Comparison of ENCODE assay signal across 1 cellular context in the genomic region with DNA sequence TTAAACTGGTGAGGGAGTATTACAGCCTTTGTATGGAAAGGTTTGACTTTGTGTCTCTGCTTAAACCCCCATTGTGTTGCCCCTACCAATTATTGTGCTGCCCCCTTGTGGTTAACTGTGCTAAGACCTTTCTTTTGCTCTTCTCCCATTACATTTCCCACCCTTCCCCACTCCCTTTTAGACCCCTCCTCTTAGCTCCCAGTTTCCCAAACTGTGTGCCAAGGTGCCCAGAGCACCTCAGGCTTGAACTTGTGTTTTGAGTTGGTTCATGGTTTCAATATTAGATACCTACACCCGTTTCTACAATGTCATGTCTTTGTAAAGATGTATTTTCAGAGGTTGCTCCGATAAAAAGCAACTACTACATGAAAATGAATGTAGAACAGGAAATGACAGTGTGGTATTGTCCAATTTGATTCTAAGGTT.
TF ChIP-seq lines count a peak whose summit lies in the region.

No MANE protein-coding gene starts in this region.

TF ChIP-seq in HEK293, 187 proteins besides CTCF, POLR2A, EP300 and RAD21 (continued from another document):
- TF ChIP-seq, protein P1, sequence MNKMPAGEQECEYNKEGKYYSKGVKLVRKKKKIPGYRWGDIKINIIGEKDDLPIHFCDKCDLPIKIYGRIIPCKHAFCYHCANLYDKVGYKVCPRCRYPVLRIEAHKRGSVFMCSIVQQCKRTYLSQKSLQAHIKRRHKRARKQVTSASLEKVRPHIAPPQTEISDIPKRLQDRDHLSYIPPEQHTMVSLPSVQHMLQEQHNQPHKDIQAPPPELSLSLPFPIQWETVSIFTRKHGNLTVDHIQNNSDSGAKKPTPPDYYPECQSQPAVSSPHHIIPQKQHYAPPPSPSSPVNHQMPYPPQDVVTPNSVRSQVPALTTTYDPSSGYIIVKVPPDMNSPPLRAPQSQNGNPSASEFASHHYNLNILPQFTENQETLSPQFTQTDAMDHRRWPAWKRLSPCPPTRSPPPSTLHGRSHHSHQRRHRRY (tag by site-specific recombination; IDR thresholded peaks at IDR 0.05): no peak
- TF ChIP-seq, protein P2, sequence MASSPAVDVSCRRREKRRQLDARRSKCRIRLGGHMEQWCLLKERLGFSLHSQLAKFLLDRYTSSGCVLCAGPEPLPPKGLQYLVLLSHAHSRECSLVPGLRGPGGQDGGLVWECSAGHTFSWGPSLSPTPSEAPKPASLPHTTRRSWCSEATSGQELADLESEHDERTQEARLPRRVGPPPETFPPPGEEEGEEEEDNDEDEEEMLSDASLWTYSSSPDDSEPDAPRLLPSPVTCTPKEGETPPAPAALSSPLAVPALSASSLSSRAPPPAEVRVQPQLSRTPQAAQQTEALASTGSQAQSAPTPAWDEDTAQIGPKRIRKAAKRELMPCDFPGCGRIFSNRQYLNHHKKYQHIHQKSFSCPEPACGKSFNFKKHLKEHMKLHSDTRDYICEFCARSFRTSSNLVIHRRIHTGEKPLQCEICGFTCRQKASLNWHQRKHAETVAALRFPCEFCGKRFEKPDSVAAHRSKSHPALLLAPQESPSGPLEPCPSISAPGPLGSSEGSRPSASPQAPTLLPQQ (tag by site-specific recombination; IDR thresholded peaks at IDR 0.05): 0 out of 2 replicates have a peak, but pooled peaks have one; percentile 38
- TF ChIP-seq ZNF341 (tag by site-specific recombination; IDR thresholded peaks at IDR 0.05; ENCODE audit: low read depth): peak; percentile 50
- TF ChIP-seq ZNF521 (tag by site-specific recombination; IDR thresholded peaks at IDR 0.05): no peak
- no peak for TF ChIP-seq MZF1 (tag by site-specific recombination; IDR thresholded peaks at IDR 0.05; ENCODE audit: borderline replicate concordance)
- no peak for TF ChIP-seq ZNF830 (tag by site-specific recombination; IDR thresholded peaks at IDR 0.05; ENCODE audit: low read depth)
- no peak for TF ChIP-seq ZNF837 (tag by site-specific recombination; IDR thresholded peaks at IDR 0.05)
- TF ChIP-seq, protein P3, sequence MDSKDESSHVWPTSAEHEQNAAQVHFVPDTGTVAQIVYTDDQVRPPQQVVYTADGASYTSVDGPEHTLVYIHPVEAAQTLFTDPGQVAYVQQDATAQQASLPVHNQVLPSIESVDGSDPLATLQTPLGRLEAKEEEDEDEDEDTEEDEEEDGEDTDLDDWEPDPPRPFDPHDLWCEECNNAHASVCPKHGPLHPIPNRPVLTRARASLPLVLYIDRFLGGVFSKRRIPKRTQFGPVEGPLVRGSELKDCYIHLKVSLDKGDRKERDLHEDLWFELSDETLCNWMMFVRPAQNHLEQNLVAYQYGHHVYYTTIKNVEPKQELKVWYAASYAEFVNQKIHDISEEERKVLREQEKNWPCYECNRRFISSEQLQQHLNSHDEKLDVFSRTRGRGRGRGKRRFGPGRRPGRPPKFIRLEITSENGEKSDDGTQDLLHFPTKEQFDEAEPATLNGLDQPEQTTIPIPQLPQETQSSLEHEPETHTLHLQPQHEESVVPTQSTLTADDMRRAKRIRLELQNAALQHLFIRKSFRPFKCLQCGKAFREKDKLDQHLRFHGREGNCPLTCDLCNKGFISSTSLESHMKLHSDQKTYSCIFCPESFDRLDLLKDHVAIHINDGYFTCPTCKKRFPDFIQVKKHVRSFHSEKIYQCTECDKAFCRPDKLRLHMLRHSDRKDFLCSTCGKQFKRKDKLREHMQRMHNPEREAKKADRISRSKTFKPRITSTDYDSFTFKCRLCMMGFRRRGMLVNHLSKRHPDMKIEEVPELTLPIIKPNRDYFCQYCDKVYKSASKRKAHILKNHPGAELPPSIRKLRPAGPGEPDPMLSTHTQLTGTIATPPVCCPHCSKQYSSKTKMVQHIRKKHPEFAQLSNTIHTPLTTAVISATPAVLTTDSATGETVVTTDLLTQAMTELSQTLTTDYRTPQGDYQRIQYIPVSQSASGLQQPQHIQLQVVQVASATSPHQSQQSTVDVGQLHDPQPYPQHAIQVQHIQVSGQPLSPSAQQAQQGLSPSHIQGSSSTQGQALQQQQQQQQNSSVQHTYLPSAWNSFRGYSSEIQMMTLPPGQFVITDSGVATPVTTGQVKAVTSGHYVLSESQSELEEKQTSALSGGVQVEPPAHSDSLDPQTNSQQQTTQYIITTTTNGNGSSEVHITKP (tag by site-specific recombination; IDR thresholded peaks at IDR 0.05): peak; percentile 13; the same call in 1 of the 2 replicates
- no peak for TF ChIP-seq ZFP3 (tag by site-specific recombination; IDR thresholded peaks at IDR 0.05; ENCODE audit: low read depth)
- TF ChIP-seq, protein P4, sequence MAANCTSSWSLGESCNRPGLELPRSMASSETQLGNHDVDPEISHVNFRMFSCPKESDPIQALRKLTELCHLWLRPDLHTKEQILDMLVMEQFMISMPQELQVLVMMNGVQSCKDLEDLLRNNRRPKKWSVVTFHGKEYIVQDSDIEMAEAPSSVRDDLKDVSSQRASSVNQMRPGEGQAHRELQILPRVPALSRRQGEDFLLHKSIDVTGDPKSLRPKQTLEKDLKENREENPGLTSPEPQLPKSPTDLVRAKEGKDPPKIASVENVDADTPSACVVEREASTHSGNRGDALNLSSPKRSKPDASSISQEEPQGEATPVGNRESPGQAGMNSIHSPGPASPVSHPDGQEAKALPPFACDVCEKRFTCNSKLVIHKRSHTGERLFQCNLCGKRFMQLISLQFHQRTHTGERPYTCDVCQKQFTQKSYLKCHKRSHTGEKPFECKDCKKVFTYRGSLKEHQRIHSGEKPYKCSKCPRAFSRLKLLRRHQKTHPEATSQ (tag by site-specific recombination; IDR thresholded peaks at IDR 0.05): no peak
- TF ChIP-seq, protein P5, sequence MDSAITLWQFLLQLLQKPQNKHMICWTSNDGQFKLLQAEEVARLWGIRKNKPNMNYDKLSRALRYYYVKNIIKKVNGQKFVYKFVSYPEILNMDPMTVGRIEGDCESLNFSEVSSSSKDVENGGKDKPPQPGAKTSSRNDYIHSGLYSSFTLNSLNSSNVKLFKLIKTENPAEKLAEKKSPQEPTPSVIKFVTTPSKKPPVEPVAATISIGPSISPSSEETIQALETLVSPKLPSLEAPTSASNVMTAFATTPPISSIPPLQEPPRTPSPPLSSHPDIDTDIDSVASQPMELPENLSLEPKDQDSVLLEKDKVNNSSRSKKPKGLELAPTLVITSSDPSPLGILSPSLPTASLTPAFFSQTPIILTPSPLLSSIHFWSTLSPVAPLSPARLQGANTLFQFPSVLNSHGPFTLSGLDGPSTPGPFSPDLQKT (IDR thresholded peaks at IDR 0.05; ENCODE audit: borderline replicate concordance, low read depth, low read length): no peak
- no peak for TF ChIP-seq ZNF133 (tag by site-specific recombination; IDR thresholded peaks at IDR 0.05)
- no peak for TF ChIP-seq ZNF624 (tag by site-specific recombination; IDR thresholded peaks at IDR 0.05)
